In genomic region chr17:65294184-65294719, GRCh38 we compare ENCODE assay signal across 8 cellular contexts.
DNase-seq lines count a peak whose midpoint lies in the region; ATAC-seq and TF ChIP-seq lines count a peak whose summit lies in the region.

No MANE protein-coding gene starts in this region.

- no peaks in the 10 kb centered on the region for H3K36me3 ChIP-seq in gastroesophageal sphincter
- no peaks in the 10 kb centered on the region for H3K36me3 ChIP-seq in tibial nerve

- TF ChIP-seq POLR2A in gastroesophageal sphincter (IDR thresholded peaks at IDR 0.05) (no peak), tibial nerve (IDR thresholded peaks at IDR 0.05) (no peak)

- H3K27me3 Mint-ChIP-seq in osteocyte (ENCODE audit: unreplicated experiment), result no peaks in the 10 kb centered on the region

- DNase-seq in ACHN, result peak; percentile 61
- DNase-seq in LNCaP clone FGC (ENCODE audit: low read depth), result peak; percentile 23
- DNase-seq in SHP77 (lab: John Stamatoyannopoulos, UW), result peak; percentile 42 to 73
- peak; percentile 83 for DNase-seq in activated effector memory CD4-positive, alpha-beta T cell treated with anti-CD3 and anti-CD28 coated beads, Interleukin-2, amount 50 U/mL, for 16 hours
- peak; percentile 87 for DNase-seq in osteocyte (ENCODE audit: extremely low spot score, unreplicated experiment)
- DNase-seq in tibial nerve (ENCODE audit: low spot score in 2 of 2), result peak in 1 of 2 donors; percentile 49

- in situ Hi-C loops in ACHN (cut with HindIII; ENCODE audit: low pct_ligation_motif_present, low pct_unique_long_range_greater_than_20kb, low sequenced_read_pairs), result no loop called here

- no peaks in the 10 kb centered on the region for H3K9me3 ChIP-seq in gastroesophageal sphincter
- no peaks in the 10 kb centered on the region for H3K9me3 ChIP-seq in tibial nerve

- TF ChIP-seq EP300 in gastroesophageal sphincter (IDR thresholded peaks at IDR 0.05), result no peak
- TF ChIP-seq EP300 in tibial nerve (IDR thresholded peaks at IDR 0.05), result no peak

- H3K4me1 ChIP-seq in gastroesophageal sphincter (peaks cover 0 to 10% (median 0%) of the 10 kb centered on the region in 3 donors), tibial nerve (peaks cover 0 to 6% (median 0%) of the 10 kb centered on the region in 4 donors)

- no peak overlapping the region for H3K27ac ChIP-seq in gastroesophageal sphincter
- H3K27ac ChIP-seq in tibial nerve, result no peak overlapping the region

- peaks cover 4% of the 10 kb centered on the region for H3K4me1 Mint-ChIP-seq in osteocyte (ENCODE audit: unreplicated experiment)

- ATAC-seq in GM18909 (IDR thresholded peaks at IDR 0.05; ENCODE audit: poor library complexity, unreplicated experiment) (peak; percentile 68), gastroesophageal sphincter (peak; percentile 88)

- no peak overlapping the region for H3K4me3 Mint-ChIP-seq in osteocyte (ENCODE audit: unreplicated experiment)

- WGBS in gastroesophageal sphincter (ENCODE audit: low coverage in 1 of 2), 2 donors, result 23 to 34% methylated on average over 3 to 4 of the region's 10 CpGs
- 18 to 21% methylated on average over 10 of the region's 10 CpGs for WGBS in tibial nerve, 2 donors

- peak; percentile 82 for TF ChIP-seq CTCF in LNCaP clone FGC (IDR thresholded peaks at IDR 0.05; ENCODE audit: control insufficient read depth, extremely low read depth, insufficient read depth)
- TF ChIP-seq CTCF in gastroesophageal sphincter (IDR thresholded peaks at IDR 0.05), result peak; percentile 46 to 87 (median 72)
- peak; percentile 91 for TF ChIP-seq CTCF in osteocyte (IDR thresholded peaks at IDR 0.05)
- peak; percentile 51 to 73 (median 58) for TF ChIP-seq CTCF in tibial nerve (IDR thresholded peaks at IDR 0.05)

- no peaks in the 10 kb centered on the region for H3K36me3 Mint-ChIP-seq in osteocyte (ENCODE audit: unreplicated experiment)

- H3K9me3 Mint-ChIP-seq in osteocyte (ENCODE audit: unreplicated experiment), result no peaks in the 10 kb centered on the region

- H3K4me3 ChIP-seq in LNCaP clone FGC (ENCODE audit: low read depth, low read length) (no peak overlapping the region), gastroesophageal sphincter (no peak overlapping the region), tibial nerve (no peak overlapping the region)

- H3K27me3 ChIP-seq in gastroesophageal sphincter, result no peaks in the 10 kb centered on the region
- H3K27me3 ChIP-seq in tibial nerve, result no peaks in the 10 kb centered on the region

- H3K27ac Mint-ChIP-seq in osteocyte (ENCODE audit: unreplicated experiment), result no peak overlapping the region
